ENCODE assay signal across 15 cellular contexts in genomic region chr5:143065996-143066522, GRCh38.
DNase-seq lines count a peak whose midpoint lies in the region; ATAC-seq, FAIRE-seq and TF ChIP-seq lines count a peak whose summit lies in the region.
"Had no signal": no experiment of that assay in that cellular context is flagged by ENCODE, and none has a peak within 500 bp of the region (broad histone marks: within the 10 kb centered on the region; RNA-seq: fewer than 3 reads in every experiment).

No MANE protein-coding gene starts in this region.

- DNase-seq in activated CD4-positive, alpha-beta memory T cell treated with anti-CD3 and anti-CD28 coated beads for 36 hours, result no peak
- DNase-seq in activated CD4-positive, alpha-beta memory T cell treated with anti-CD3 and anti-CD28 coated beads, Interleukin-2, amount 10 ng/mL, durations not matched to agents 7 days and 5 days, result no peak
- DNase-seq in NCI-H2029 (lab: John Stamatoyannopoulos, UW) (no peak), H54 (ENCODE audit: insufficient read length, low spot score) (no peak), SJCRH30 (no peak)
- DNase-seq: activated gamma-delta T cell treated with Interleukin-2 at 50 U/mL for 16 hours, Calu3, GOT3, NCI-H1105 treated with DMSO at 0.1 percent for 48 hours, right cardiac atrium had no signal

- H3K36me3 ChIP-seq in subcutaneous abdominal adipose tissue (ENCODE audit: control insufficient read depth in 5 of 5, insufficient read depth in 5 of 5, low read length in 5 of 5) (peaks cover 0 to 6% (median 0%) of the 10 kb centered on the region in 5 donors), SJCRH30 (peaks cover 14% of the 10 kb centered on the region; the same call in 1 of the 2 replicates)

- no peak overlapping the region for H3K4me3 ChIP-seq in subcutaneous abdominal adipose tissue (ENCODE audit: low read depth in 1 of 5, low read length in 5 of 5)
- H3K4me3 ChIP-seq in SJCRH30, result no peak overlapping the region

- no peak overlapping the region for H3K9ac ChIP-seq in subcutaneous abdominal adipose tissue (ENCODE audit: low read length in 5 of 5)

- POLR2A ChIA-PET in activated CD4-positive, alpha-beta memory T cell treated with anti-CD3 and anti-CD28 coated beads for 36 hours (lab: Charles Lee), result interaction anchor here (0.7 to 2.2 kb wide), 5 partner anchors 8 to 57 kb away, joined by 3 to 5 read pairs (median 3); no protein-coding TSS in a partner anchor
- POLR2A ChIA-PET in activated CD4-positive, alpha-beta memory T cell treated with anti-CD3 and anti-CD28 coated beads, Interleukin-2, amount 10 ng/mL, durations not matched to agents 7 days and 5 days (lab: Charles Lee), result no interaction called here

- H3K36me3 Mint-ChIP-seq in activated CD4-positive, alpha-beta memory T cell treated with anti-CD3 and anti-CD28 coated beads for 36 hours, result peaks cover 22% of the 10 kb centered on the region
- H3K36me3 Mint-ChIP-seq in activated CD4-positive, alpha-beta memory T cell treated with anti-CD3 and anti-CD28 coated beads, Interleukin-2, amount 10 ng/mL, durations not matched to agents 7 days and 5 days (ENCODE audit: low read depth), result peaks cover 30% of the 10 kb centered on the region
- H3K36me3 Mint-ChIP-seq in dendritic cell treated with granulocyte-macrophage colony-stimulating factor and Interleukin-4, amounts not matched to agents 40 ng/mL and 50 ng/mL, for 4 days (ENCODE audit: low read depth), result peaks cover 70% of the 10 kb centered on the region

- H3K27me3 Mint-ChIP-seq in activated CD4-positive, alpha-beta memory T cell treated with anti-CD3 and anti-CD28 coated beads for 36 hours, result no peaks in the 10 kb centered on the region
- no peaks in the 10 kb centered on the region for H3K27me3 Mint-ChIP-seq in activated CD4-positive, alpha-beta memory T cell treated with anti-CD3 and anti-CD28 coated beads, Interleukin-2, amount 10 ng/mL, durations not matched to agents 7 days and 5 days
- no peaks in the 10 kb centered on the region for H3K27me3 Mint-ChIP-seq in dendritic cell treated with granulocyte-macrophage colony-stimulating factor and Interleukin-4, amounts not matched to agents 40 ng/mL and 50 ng/mL, for 4 days
- H3K27me3 Mint-ChIP-seq: type B pancreatic cell had no signal

- H3K4me1 ChIP-seq in subcutaneous abdominal adipose tissue (ENCODE audit: control insufficient read depth in 5 of 5, insufficient read depth in 5 of 5, low read length in 5 of 5), result peaks cover 13 to 51% (median 46%) of the 10 kb centered on the region in 5 donors
- peaks cover 46% of the 10 kb centered on the region for H3K4me1 ChIP-seq in SJCRH30

- intact Hi-C loops in activated CD4-positive, alpha-beta memory T cell treated with anti-CD3 and anti-CD28 coated beads for 36 hours (cut with micrococcal nuclease), result loop anchor here (1.0 to 5.0 kb wide), 3 partner anchors 10 to 57 kb away; no protein-coding TSS in a partner anchor
- intact Hi-C loops in dendritic cell treated with granulocyte-macrophage colony-stimulating factor and Interleukin-4, amounts not matched to agents 40 ng/mL and 50 ng/mL, for 4 days (cut with micrococcal nuclease), result loop anchor here (2.0 to 5.0 kb wide), 2 partner anchors 51 to 63 kb away; no protein-coding TSS in a partner anchor

- no peaks in the 10 kb centered on the region for H3K9me3 Mint-ChIP-seq in activated CD4-positive, alpha-beta memory T cell treated with anti-CD3 and anti-CD28 coated beads for 36 hours
- peaks cover 3% of the 10 kb centered on the region for H3K9me3 Mint-ChIP-seq in activated CD4-positive, alpha-beta memory T cell treated with anti-CD3 and anti-CD28 coated beads, Interleukin-2, amount 10 ng/mL, durations not matched to agents 7 days and 5 days
- no peaks in the 10 kb centered on the region for H3K9me3 Mint-ChIP-seq in dendritic cell treated with granulocyte-macrophage colony-stimulating factor and Interleukin-4, amounts not matched to agents 40 ng/mL and 50 ng/mL, for 4 days

- H3K27ac ChIP-seq in subcutaneous abdominal adipose tissue (ENCODE audit: low read depth, low read length) (peak overlapping the region; percentile 18), SJCRH30 (no peak overlapping the region)

- H3K9me3 ChIP-seq in subcutaneous abdominal adipose tissue (ENCODE audit: control insufficient read depth in 5 of 5, low read length in 5 of 5) (no peaks in the 10 kb centered on the region), SJCRH30 (replicated peaks) (peaks cover under 1% of the 10 kb centered on the region; the same call in 1 of the 2 replicates)

- FAIRE-seq in H54 (lab: Jason Lieb, UNC), result no peak
- FAIRE-seq: endometrium had no signal

- no peak overlapping the region for H3K4me3 Mint-ChIP-seq in activated CD4-positive, alpha-beta memory T cell treated with anti-CD3 and anti-CD28 coated beads for 36 hours
- no peak overlapping the region for H3K4me3 Mint-ChIP-seq in activated CD4-positive, alpha-beta memory T cell treated with anti-CD3 and anti-CD28 coated beads, Interleukin-2, amount 10 ng/mL, durations not matched to agents 7 days and 5 days
- no peak overlapping the region for H3K4me3 Mint-ChIP-seq in dendritic cell treated with granulocyte-macrophage colony-stimulating factor and Interleukin-4, amounts not matched to agents 40 ng/mL and 50 ng/mL, for 4 days
- H3K4me3 Mint-ChIP-seq: type B pancreatic cell had no signal

- TF ChIP-seq POLR2A in H54 (IDR thresholded peaks at IDR 0.05; ENCODE audit: low read depth, low read length), result no peak

- peak overlapping the region; percentile 75 for H3K27ac Mint-ChIP-seq in activated CD4-positive, alpha-beta memory T cell treated with anti-CD3 and anti-CD28 coated beads for 36 hours
- no peak overlapping the region for H3K27ac Mint-ChIP-seq in activated CD4-positive, alpha-beta memory T cell treated with anti-CD3 and anti-CD28 coated beads, Interleukin-2, amount 10 ng/mL, durations not matched to agents 7 days and 5 days
- H3K27ac Mint-ChIP-seq in dendritic cell treated with granulocyte-macrophage colony-stimulating factor and Interleukin-4, amounts not matched to agents 40 ng/mL and 50 ng/mL, for 4 days, result peak overlapping the region; percentile 92
- H3K27ac Mint-ChIP-seq: type B pancreatic cell had no signal

- CTCF ChIA-PET in activated CD4-positive, alpha-beta memory T cell treated with anti-CD3 and anti-CD28 coated beads for 36 hours (lab: Charles Lee), result no interaction called here
- CTCF ChIA-PET in activated CD4-positive, alpha-beta memory T cell treated with anti-CD3 and anti-CD28 coated beads, Interleukin-2, amount 10 ng/mL, durations not matched to agents 7 days and 5 days (lab: Charles Lee), result no interaction called here

- ATAC-seq in HG02642 (IDR thresholded peaks at IDR 0.05; ENCODE audit: poor library complexity, unreplicated experiment), result peak; percentile 13

- peaks cover 37% of the 10 kb centered on the region for H3K4me1 Mint-ChIP-seq in activated CD4-positive, alpha-beta memory T cell treated with anti-CD3 and anti-CD28 coated beads for 36 hours (ENCODE audit: low read depth)
- H3K4me1 Mint-ChIP-seq in activated CD4-positive, alpha-beta memory T cell treated with anti-CD3 and anti-CD28 coated beads, Interleukin-2, amount 10 ng/mL, durations not matched to agents 7 days and 5 days, result peaks cover 12% of the 10 kb centered on the region
- H3K4me1 Mint-ChIP-seq in dendritic cell treated with granulocyte-macrophage colony-stimulating factor and Interleukin-4, amounts not matched to agents 40 ng/mL and 50 ng/mL, for 4 days (ENCODE audit: low read depth), result peaks cover 73% of the 10 kb centered on the region

- H3K27me3 ChIP-seq in subcutaneous abdominal adipose tissue (ENCODE audit: control insufficient read depth in 5 of 5, insufficient read depth in 4 of 5, low read length in 5 of 5) (no peaks in the 10 kb centered on the region), SJCRH30 (no peaks in the 10 kb centered on the region)
